20 cellular contexts compared by ENCODE assay signal in the genomic region with DNA sequence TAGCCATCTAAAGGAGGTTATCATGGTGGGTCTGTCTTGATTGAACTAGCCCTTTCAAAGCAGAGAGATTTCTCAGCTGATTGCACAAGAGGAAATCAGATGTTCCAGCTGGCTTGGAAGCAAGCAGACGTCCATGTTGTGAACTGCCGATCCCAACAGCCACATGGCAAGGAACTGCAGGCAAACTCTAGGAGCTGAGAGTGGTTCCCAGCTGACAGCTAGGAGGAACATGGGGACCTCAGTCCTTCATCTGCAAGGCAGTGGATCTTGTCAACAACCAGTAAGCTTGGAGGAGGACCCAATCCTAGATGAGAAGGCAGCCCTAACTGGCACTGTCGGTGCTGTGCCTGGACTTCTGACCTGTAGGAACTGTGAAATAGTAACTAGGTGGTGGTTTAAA. TPM values are rescaled to one million over a fixed set of nuclear protein-coding genes. Genes with fewer than 3 reads are reported as not detected.
DNase-seq lines count a peak whose midpoint lies in the region; ATAC-seq and TF ChIP-seq lines count a peak whose summit lies in the region.
"Had no signal": no experiment of that assay in that cellular context is flagged by ENCODE, and none has a peak within 500 bp of the region (broad histone marks: within the 10 kb centered on the region; RNA-seq: fewer than 3 reads in every experiment).

No MANE protein-coding gene starts in this region.

- no peak for TF ChIP-seq CTCF in right atrium auricular region (IDR thresholded peaks at IDR 0.05)

- H3K4me1 Mint-ChIP-seq in naive thymus-derived CD4-positive, alpha-beta T cell, result peaks cover 6 to 73% (median 68%) of the 10 kb centered on the region in 7 donors
- peaks cover 28 to 53% (median 41%) of the 10 kb centered on the region in 3 donors for H3K4me1 Mint-ChIP-seq in CD8-positive, alpha-beta memory T cell

- peaks cover 0 to 12% (median 0%) of the 10 kb centered on the region in 5 donors for H3K27me3 Mint-ChIP-seq in naive thymus-derived CD4-positive, alpha-beta T cell
- H3K27me3 Mint-ChIP-seq in CD8-positive, alpha-beta memory T cell, result no peaks in the 10 kb centered on the region

- ATAC-seq in Right ventricle myocardium superior (ENCODE audit: poor library complexity), result peak; percentile 50
- ATAC-seq in naive thymus-derived CD4-positive, alpha-beta T cell, result no peak
- ATAC-seq: GM12878, SK-N-SH treated with all-trans-retinoic acid at 6 μM for 48 hours had no signal

- no peak overlapping the region for H3K4me3 ChIP-seq in right atrium auricular region
- no peak overlapping the region for H3K4me3 ChIP-seq in naive thymus-derived CD4-positive, alpha-beta T cell (ENCODE audit: low read length)
- no peak overlapping the region for H3K4me3 ChIP-seq in CD8-positive, alpha-beta memory T cell (ENCODE audit: low read length)
- H3K4me3 ChIP-seq: GM12878, skin epidermis had no signal

- peak overlapping the region in 1 of 10 donors; percentile 1 for H3K4me3 Mint-ChIP-seq in naive thymus-derived CD4-positive, alpha-beta T cell
- H3K4me3 Mint-ChIP-seq in CD8-positive, alpha-beta memory T cell, result no peak overlapping the region
- H3K4me3 Mint-ChIP-seq: neural crest cell had no signal

- intact Hi-C loops in Right ventricle myocardium superior (cut with DNase I), result no loop called here
- intact Hi-C loops in naive thymus-derived CD4-positive, alpha-beta T cell (cut with micrococcal nuclease), result loop anchor here in 1 of 2 donors (10.0 kb wide), 1 partner anchor 134 kb away; no protein-coding TSS in a partner anchor

- no peaks in the 10 kb centered on the region for H3K27me3 ChIP-seq in right atrium auricular region
- no peaks in the 10 kb centered on the region for H3K27me3 ChIP-seq in naive thymus-derived CD4-positive, alpha-beta T cell (ENCODE audit: control insufficient read depth in 2 of 2, insufficient read depth in 2 of 2, low read length in 2 of 2)
- no peaks in the 10 kb centered on the region for H3K27me3 ChIP-seq in CD8-positive, alpha-beta memory T cell (ENCODE audit: insufficient read depth, low read length, poor library complexity, severe bottlenecking)

- peak overlapping the region in 6 of 9 donors; percentile 44 to 75 (median 70) for H3K27ac Mint-ChIP-seq in naive thymus-derived CD4-positive, alpha-beta T cell
- H3K27ac Mint-ChIP-seq in CD8-positive, alpha-beta memory T cell, result peak overlapping the region in 3 of 8 donors; percentile 25 to 88 (median 31)

- peaks cover 0 to 35% of the 10 kb centered on the region in 2 donors for H3K4me1 ChIP-seq in right atrium auricular region
- peaks cover 0 to 16% of the 10 kb centered on the region in 2 donors for H3K4me1 ChIP-seq in naive thymus-derived CD4-positive, alpha-beta T cell (ENCODE audit: control insufficient read depth in 2 of 2, insufficient read depth in 2 of 2, low read length in 2 of 2)
- peaks cover 14% of the 10 kb centered on the region for H3K4me1 ChIP-seq in CD8-positive, alpha-beta memory T cell (ENCODE audit: insufficient read depth, low read length)

- no peaks in the 10 kb centered on the region for H3K9me3 ChIP-seq in right atrium auricular region
- no peaks in the 10 kb centered on the region for H3K9me3 ChIP-seq in naive thymus-derived CD4-positive, alpha-beta T cell (ENCODE audit: control insufficient read depth in 2 of 3, low read length in 3 of 3)
- no peaks in the 10 kb centered on the region for H3K9me3 ChIP-seq in CD8-positive, alpha-beta memory T cell (ENCODE audit: low read length)

- H3K36me3 ChIP-seq in right atrium auricular region, result peaks cover 5% of the 10 kb centered on the region
- H3K36me3 ChIP-seq in naive thymus-derived CD4-positive, alpha-beta T cell (ENCODE audit: control insufficient read depth in 2 of 3, insufficient read depth in 3 of 3, low read length in 3 of 3), result no peaks in the 10 kb centered on the region
- no peaks in the 10 kb centered on the region for H3K36me3 ChIP-seq in CD8-positive, alpha-beta memory T cell (ENCODE audit: insufficient read depth, low read length)

- CTCF ChIA-PET in naive thymus-derived CD4-positive, alpha-beta T cell (lab: Charles Lee), result interaction anchor here (0.5 kb wide), 1 partner anchor 146 kb away, joined by 4 read pairs; no protein-coding TSS in a partner anchor
- CTCF ChIA-PET in CD8-positive, alpha-beta memory T cell (lab: Charles Lee), result no interaction called here

- peaks cover 0 to 5% (median under 1%) of the 10 kb centered on the region in 5 donors for H3K36me3 Mint-ChIP-seq in naive thymus-derived CD4-positive, alpha-beta T cell
- peaks cover 0 to 13% (median 7%) of the 10 kb centered on the region in 3 donors for H3K36me3 Mint-ChIP-seq in CD8-positive, alpha-beta memory T cell

- no peaks in the 10 kb centered on the region for H3K9me3 Mint-ChIP-seq in naive thymus-derived CD4-positive, alpha-beta T cell
- no peaks in the 10 kb centered on the region for H3K9me3 Mint-ChIP-seq in CD8-positive, alpha-beta memory T cell
- H3K9me3 Mint-ChIP-seq: neural crest cell had no signal

- POLR2A ChIA-PET in naive thymus-derived CD4-positive, alpha-beta T cell (lab: Charles Lee), result no interaction called here
- POLR2A ChIA-PET in CD8-positive, alpha-beta memory T cell (lab: Charles Lee), result no interaction called here

- no peak overlapping the region for H3K27ac ChIP-seq in right atrium auricular region
- H3K27ac ChIP-seq in naive thymus-derived CD4-positive, alpha-beta T cell (ENCODE audit: low read depth, low read length), result no peak overlapping the region
- no peak overlapping the region for H3K27ac ChIP-seq in CD8-positive, alpha-beta memory T cell (ENCODE audit: low read depth, low read length)
- H3K27ac ChIP-seq: WERI-Rb-1 had no signal

- no peak for DNase-seq in Right ventricle myocardium superior
- DNase-seq in right atrium auricular region (ENCODE audit: low spot score), result no peak
- peak; percentile 52 for DNase-seq in fibroblast of gingiva (ENCODE audit: low read depth)
- no peak for DNase-seq in naive thymus-derived CD4-positive, alpha-beta T cell
- DNase-seq in NCI-H2029 treated with DMSO at 0.1 percent for 48 hours (lab: John Stamatoyannopoulos, UW), result no peak
- no peak for DNase-seq in activated CD4-positive, CD25-positive, alpha-beta regulatory T cell (lab: John Stamatoyannopoulos, UW)
- no peak for DNase-seq in stimulated activated CD4-positive, alpha-beta T cell treated with anti-CD3 and anti-CD28 coated beads, Interleukin-4, amount 100 ng/mL, for 4 hours
- DNase-seq in CD8-positive, alpha-beta memory T cell, result no peak
- DNase-seq: activated CD8-positive, alpha-beta memory T cell treated with anti-CD3 and anti-CD28 coated beads, Interleukin-2, amount 50 U/mL, for 4 hours; dermis blood vessel endothelial cell; DND-41; glutamatergic neuron; NCI-H1092; NCI-H2227 treated with DMSO at 0.1 percent for 48 hours; substantia nigra; WERI-Rb-1 had no signal

RNA-seq across cellular contexts. Expression of gene ACVR1B, which starts 7.7 kb away (rescaled TPM):
- total RNA-seq in Right ventricle myocardium superior, result 9.7 TPM
- total RNA-seq in right atrium auricular region, result 10 to 100 TPM in 1 of 2 donors, 1 to 10 TPM in 1; 8.2 to 12.5 TPM
- 10 to 100 TPM in 4 of 5 experiments, 1 to 10 TPM in 1; 4.9 to 14.8 (median 14.2) TPM for total RNA-seq in naive thymus-derived CD4-positive, alpha-beta T cell
- polyA plus RNA-seq in naive thymus-derived CD4-positive, alpha-beta T cell, result 1 to 10 TPM; 2.5 to 2.9 TPM
- total RNA-seq in CD8-positive, alpha-beta memory T cell, result 1 to 10 TPM; 7.8 to 8.7 TPM
- polyA plus RNA-seq in CD8-positive, alpha-beta memory T cell, result 1.3 TPM

RNA-seq across cellular contexts. Expression of gene TAMALIN, which starts 47.5 kb away (rescaled TPM):
- total RNA-seq in Right ventricle myocardium superior (19.8 TPM), right atrium auricular region (10 to 100 TPM; 17.6 to 23.2 TPM)
- total RNA-seq in naive thymus-derived CD4-positive, alpha-beta T cell, result 100 to 1,000 TPM in 2 of 5 experiments, 10 to 100 TPM in 2, 1 to 10 TPM in 1; 5.6 to 501 (median 33.7) TPM
- 1 to 10 TPM; 1.1 to 1.3 TPM for polyA plus RNA-seq in naive thymus-derived CD4-positive, alpha-beta T cell
- 1 to 10 TPM; 7.3 to 8.4 TPM for total RNA-seq in CD8-positive, alpha-beta memory T cell
- 1.4 TPM for polyA plus RNA-seq in CD8-positive, alpha-beta memory T cell

RNA-seq across cellular contexts. Expression of gene ACVRL1, which starts 51.9 kb away (rescaled TPM):
- 35.1 TPM for total RNA-seq in Right ventricle myocardium superior
- 10 to 100 TPM; 48.1 to 57.5 TPM for total RNA-seq in right atrium auricular region
- total RNA-seq in naive thymus-derived CD4-positive, alpha-beta T cell, result under 1 TPM in 2 of 5 experiments, not detected in 3; 0.64 to 0.70 TPM
- polyA plus RNA-seq in naive thymus-derived CD4-positive, alpha-beta T cell, result not detected
- under 1 TPM in 1 of 2 experiments, not detected in 1; 0.07 TPM for total RNA-seq in CD8-positive, alpha-beta memory T cell
- not detected for polyA plus RNA-seq in CD8-positive, alpha-beta memory T cell
- total RNA-seq: GM12878 had no signal
- polyA plus RNA-seq: GM12878 had no signal

Comparison
In these comparisons a context has a peak if more than half of its experiments do, and no peak if none do; other contexts are left out.
1. RNA of gene ACVRL1, which starts 51.9 kb away (total RNA-seq): 48.1 to 57.5 TPM in right atrium auricular region and 35.1 TPM in Right ventricle myocardium superior (single experiment); 0.64 to 0.70 TPM in naive thymus-derived CD4-positive, alpha-beta T cell and 0.07 TPM in CD8-positive, alpha-beta memory T cell; every median in the first group is over 10 times any median in the second.